ENCODE assay signal across 1 cellular context in the genomic region with DNA sequence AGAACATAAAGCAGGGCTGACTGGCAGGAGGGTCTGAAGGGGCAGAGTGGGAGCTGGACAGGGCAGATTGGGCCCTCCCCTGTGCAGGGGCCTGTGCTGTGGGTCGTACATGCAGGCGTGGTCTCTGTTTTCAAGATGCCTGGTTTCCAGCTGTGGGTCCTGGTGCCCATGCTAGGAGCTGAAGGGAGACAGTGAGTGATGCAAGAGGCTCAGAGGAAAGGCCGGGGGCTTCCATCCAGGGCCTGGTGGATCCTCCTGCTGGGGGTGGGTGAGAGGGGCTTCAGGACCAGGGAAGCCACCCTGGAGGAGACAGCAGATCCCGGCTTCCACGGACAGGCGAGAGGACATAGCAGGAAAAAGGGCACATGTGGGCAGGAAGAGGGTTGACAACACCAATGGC.
TF ChIP-seq lines count a peak whose summit lies in the region.

No MANE protein-coding gene starts in this region.

TF ChIP-seq in HepG2, 621 proteins besides CTCF, POLR2A, EP300 and RAD21 (continued from another document):
- TF ChIP-seq, protein P1, sequence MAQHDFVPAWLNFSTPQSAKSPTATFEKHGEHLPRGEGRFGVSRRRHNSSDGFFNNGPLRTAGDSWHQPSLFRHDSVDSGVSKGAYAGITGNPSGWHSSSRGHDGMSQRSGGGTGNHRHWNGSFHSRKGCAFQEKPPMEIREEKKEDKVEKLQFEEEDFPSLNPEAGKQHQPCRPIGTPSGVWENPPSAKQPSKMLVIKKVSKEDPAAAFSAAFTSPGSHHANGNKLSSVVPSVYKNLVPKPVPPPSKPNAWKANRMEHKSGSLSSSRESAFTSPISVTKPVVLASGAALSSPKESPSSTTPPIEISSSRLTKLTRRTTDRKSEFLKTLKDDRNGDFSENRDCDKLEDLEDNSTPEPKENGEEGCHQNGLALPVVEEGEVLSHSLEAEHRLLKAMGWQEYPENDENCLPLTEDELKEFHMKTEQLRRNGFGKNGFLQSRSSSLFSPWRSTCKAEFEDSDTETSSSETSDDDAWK (CRISPR knock-in tag; IDR thresholded peaks at IDR 0.05), result no peak
- TF ChIP-seq, protein P2, sequence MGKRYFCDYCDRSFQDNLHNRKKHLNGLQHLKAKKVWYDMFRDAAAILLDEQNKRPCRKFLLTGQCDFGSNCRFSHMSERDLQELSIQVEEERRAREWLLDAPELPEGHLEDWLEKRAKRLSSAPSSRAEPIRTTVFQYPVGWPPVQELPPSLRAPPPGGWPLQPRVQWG (CRISPR knock-in tag; IDR thresholded peaks at IDR 0.05; ENCODE audit: borderline replicate concordance, low read depth), result no peak
- TF ChIP-seq ZNF703 (CRISPR knock-in tag; IDR thresholded peaks at IDR 0.05; ENCODE audit: borderline replicate concordance) (no peak), ZNF446 (CRISPR knock-in tag; IDR thresholded peaks at IDR 0.05) (no peak)
